Comparison of ENCODE assay signal across 17 cellular contexts in the genomic region with DNA sequence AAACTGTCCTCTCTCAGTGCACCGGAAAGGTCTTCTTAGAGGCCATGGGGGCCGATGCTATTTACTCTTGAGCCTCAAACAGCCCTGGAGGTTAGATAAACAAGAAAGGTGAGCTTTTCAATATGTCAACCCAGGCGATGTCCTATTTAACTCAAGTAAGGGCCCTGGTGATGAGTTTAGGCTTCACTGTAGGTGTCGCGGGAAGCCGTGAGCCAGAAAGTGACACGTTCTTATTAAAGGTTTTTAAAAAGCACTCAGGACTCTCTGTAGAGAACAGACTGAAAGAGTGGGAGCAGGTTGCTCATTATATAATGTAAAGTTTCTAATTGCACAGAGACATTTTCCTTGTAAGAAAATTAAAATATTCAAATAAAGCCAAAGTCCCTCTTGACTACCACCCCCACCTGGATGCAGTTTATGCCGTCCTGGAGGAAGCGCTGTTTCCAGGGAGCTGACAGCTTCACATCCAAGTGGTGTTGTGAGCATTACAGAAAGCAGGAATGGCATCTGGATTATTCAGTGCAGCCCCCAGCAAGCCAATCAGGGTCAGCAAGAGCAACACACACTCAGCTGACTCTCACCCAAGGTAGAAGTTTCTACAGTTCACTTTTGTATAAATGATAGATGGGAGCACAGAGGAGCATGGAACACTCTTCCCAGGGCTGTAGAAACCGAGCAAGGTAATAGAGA.
DNase-seq lines count a peak whose midpoint lies in the region; ATAC-seq, FAIRE-seq and TF ChIP-seq lines count a peak whose summit lies in the region.
"Had no signal": no experiment of that assay in that cellular context is flagged by ENCODE, and none has a peak within 500 bp of the region (broad histone marks: within the 10 kb centered on the region; RNA-seq: fewer than 3 reads in every experiment).

No MANE protein-coding gene starts in this region.

- no peak overlapping the region; a peak in 1 of 7 replicates for H3K9ac ChIP-seq in H1 (replicated peaks in 1 of 4; ENCODE audit: extremely low read depth in 1 of 4, low read depth in 3 of 4, low read length in 3 of 4)
- no peak overlapping the region for H3K9ac ChIP-seq in PC-3 (ENCODE audit: low read length)

- H2BK5ac ChIP-seq in H1 (ENCODE audit: low read depth, low read length) = no peak overlapping the region

- H3F3A ChIP-seq in PC-3 (ENCODE audit: low read length, unreplicated experiment) = no peaks in the 10 kb centered on the region

- TF ChIP-seq EP300 in H1 (IDR thresholded peaks at IDR 0.05; ENCODE audit: borderline replicate concordance in 1 of 2, low read depth in 2 of 2, low read length in 2 of 2) = no peak

- H4K20me1 ChIP-seq in H1 (replicated peaks in 1 of 2; ENCODE audit: control insufficient read depth in 1 of 2, insufficient read depth in 2 of 2, low read length in 2 of 2) (peaks cover 0 to 2% of the 10 kb centered on the region in 2 experiments), PC-3 (ENCODE audit: low read length) (no peaks in the 10 kb centered on the region)

- no peak overlapping the region for H3K18ac ChIP-seq in H1 (ENCODE audit: extremely low read depth, low read length)

- ATAC-seq in PC-3 = no peak
- ATAC-seq: HCT116 had no signal

- no TSS peak for BruUV-seq in PC-3 (replicated peaks; lab: Mats Ljungman, UMichigan)

- no peak for TF ChIP-seq RAD21 in H1 (IDR thresholded peaks at IDR 0.05 in 1 of 2, conservative IDR thresholded peaks at IDR 0.05 in 1 of 2; ENCODE audit: low read depth in 2 of 2, low read length in 2 of 2)

- H3K23ac ChIP-seq in H1 (ENCODE audit: insufficient read length) = no peak overlapping the region

- H3K4ac ChIP-seq in H1 (replicated peaks; ENCODE audit: insufficient read length, low read depth, low read length) = no peak overlapping the region

- H3K79me1 ChIP-seq in H1 (ENCODE audit: low read depth, low read length) = no peaks in the 10 kb centered on the region

- H3K9me2 ChIP-seq in PC-3 (replicated peaks; ENCODE audit: low read length) = no peaks in the 10 kb centered on the region

- no peak overlapping the region for H3K4me3 ChIP-seq in H1 (ENCODE audit: extremely low read depth in 1 of 4, insufficient read depth in 2 of 4, low read depth in 3 of 4, low read length in 4 of 4)
- H3K4me3 ChIP-seq in PC-3 (ENCODE audit: low read length) = no peak overlapping the region

- no peak overlapping the region for H2BK15ac ChIP-seq in H1 (ENCODE audit: low read length)

- CTCF ChIA-PET in H1 (lab: Charles Lee; ENCODE audit: partially characterized antibody) (interaction anchor here (0.9 to 1.3 kb wide), 2 partner anchors 14 to 294 kb away, joined by 3 read pairs; no protein-coding TSS in a partner anchor), PC-3 (lab: Charles Lee) (no interaction called here)

- H3K14ac ChIP-seq in H1 (ENCODE audit: insufficient read length) = no peak overlapping the region

- H3K36me3 ChIP-seq in H1 (ENCODE audit: control insufficient read depth in 2 of 4, insufficient read depth in 4 of 4, low read length in 3 of 4) (no peaks in the 10 kb centered on the region), PC-3 (ENCODE audit: low read depth, low read length) (no peaks in the 10 kb centered on the region)

- DNase-seq in NCI-H748 (lab: John Stamatoyannopoulos, UW; ENCODE audit: unreplicated experiment) (peak; percentile 40), NCI-H748 treated with DMSO at 0.1 percent for 48 hours (lab: John Stamatoyannopoulos, UW) (no peak), H1 (ENCODE audit: low read depth in 1 of 2, low spot score in 2 of 2) (no peak), putamen (ENCODE audit: low spot score) (peak; percentile 34), PC-3 (no peak), germinal center (ENCODE audit: low spot score) (no peak)
- DNase-seq: C1 segment of cervical spinal cord; Calu3; CD4-positive, alpha-beta memory T cell; COR-L47; DMS53; DMS79 treated with DMSO at 0.1 percent for 48 hours; GF-D8; H9 had no signal

- H3K27ac ChIP-seq in H1 (ENCODE audit: low read depth, low read length) (no peak overlapping the region), PC-3 (ENCODE audit: low read length) (no peak overlapping the region)

- H2AFZ ChIP-seq in H1 (ENCODE audit: low read length) (peak overlapping the region; percentile 3; the same call in 1 of the 2 replicates), PC-3 (ENCODE audit: low read length) (no peak overlapping the region)

- H3K27me3 ChIP-seq in H1 (replicated peaks in 1 of 4; ENCODE audit: control insufficient read depth in 3 of 4, extremely low read depth in 1 of 4, insufficient read depth in 3 of 4, low read length in 3 of 4) (no peaks in the 10 kb centered on the region), PC-3 (ENCODE audit: low read length) (no peaks in the 10 kb centered on the region; the same call in 1 of the 2 replicates)

- no peak overlapping the region for H3K56ac ChIP-seq in H1 (replicated peaks; ENCODE audit: insufficient read length, low read depth, low read length)

- no peak for TF ChIP-seq CTCF in H1 (IDR thresholded peaks at IDR 0.05; ENCODE audit: control extremely low read depth in 1 of 3, insufficient read depth in 1 of 3, low read depth in 1 of 3, low read length in 3 of 3)
- TF ChIP-seq CTCF in PC-3 (conservative IDR thresholded peaks at IDR 0.05; ENCODE audit: low read depth, low read length) = no peak

- no peaks in the 10 kb centered on the region; the same call in 1 of the 2 replicates for H3K23me2 ChIP-seq in H1 (ENCODE audit: low read depth, low read length)

- H3K4me2 ChIP-seq in H1 (ENCODE audit: insufficient read depth in 1 of 2, low read depth in 2 of 2, low read length in 2 of 2) (no peak overlapping the region), PC-3 (ENCODE audit: low read length) (no peak overlapping the region)

- WGBS in H1 (ENCODE audit: extremely low coverage in 1 of 2, insufficient coverage in 1 of 2, insufficient read length in 1 of 2, insufficient replicate concordance in 2 of 2, low coverage in 1 of 2, low lambda C conversion rate in 2 of 2, missing lambda C conversion rate in 1 of 2), 2 experiments = 90% methylated on average over 10 of the region's 10 CpGs; no CpG with 5 or more reads in 1 of the 2 experiments

- no peaks in the 10 kb centered on the region for H3K4me1 ChIP-seq in H1 (replicated peaks in 1 of 4; ENCODE audit: control insufficient read depth in 3 of 4, insufficient read depth in 4 of 4, low read length in 3 of 4)
- H3K4me1 ChIP-seq in PC-3 (ENCODE audit: insufficient read depth, low read length) = no peaks in the 10 kb centered on the region

- no peak overlapping the region for H4K8ac ChIP-seq in H1 (ENCODE audit: extremely low read depth, insufficient read depth, low read length)

- H4K5ac ChIP-seq in H1 (ENCODE audit: insufficient read length, low read depth, low read length) = no peak overlapping the region

- no peak overlapping the region for H4K91ac ChIP-seq in H1 (replicated peaks; ENCODE audit: insufficient read length, low read length)

- intact Hi-C loops in PC-3 (cut with micrococcal nuclease) = no loop called here

- no peak for FAIRE-seq in H1 (lab: Jason Lieb, UNC)
- FAIRE-seq: GM12891, GM18507 had no signal

- H2AK5ac ChIP-seq in H1 (ENCODE audit: low read depth, low read length) = no peak overlapping the region

- H2BK12ac ChIP-seq in H1 (ENCODE audit: low read depth, low read length) = no peak overlapping the region

- no peak overlapping the region for H2BK120ac ChIP-seq in H1 (replicated peaks; ENCODE audit: low read depth, low read length)

- H3K9me3 ChIP-seq in H1 (ENCODE audit: insufficient read depth in 2 of 2, low read depth in 1 of 2, low read length in 1 of 2) (no peaks in the 10 kb centered on the region), PC-3 (ENCODE audit: low read length) (no peaks in the 10 kb centered on the region)

- no peak overlapping the region for H2BK20ac ChIP-seq in H1 (ENCODE audit: low read length)

- no peaks in the 10 kb centered on the region for H3K79me2 ChIP-seq in H1 (ENCODE audit: control insufficient read depth in 1 of 2, insufficient read depth in 2 of 2, low read length in 2 of 2)
- no peaks in the 10 kb centered on the region for H3K79me2 ChIP-seq in PC-3 (ENCODE audit: low read length)

- no peak for TF ChIP-seq POLR2A in H1 (IDR thresholded peaks at IDR 0.05; ENCODE audit: control extremely low read depth in 1 of 2, low read depth in 2 of 2, low read length in 2 of 2)

- POLR2A ChIA-PET in H1 (lab: Charles Lee; ENCODE audit: partially characterized antibody) (no interaction called here), PC-3 (lab: Charles Lee; ENCODE audit: unreplicated experiment) (no interaction called here)

TF ChIP-seq in H1, 55 proteins besides CTCF, POLR2A, EP300 and RAD21:
- no peak for TF ChIP-seq NANOG (IDR thresholded peaks at IDR 0.05; ENCODE audit: insufficient read depth, low read depth, low read length, poor library complexity, severe bottlenecking)
- no peak for TF ChIP-seq TAF1 (IDR thresholded peaks at IDR 0.05; ENCODE audit: low read depth, low read length)
- no peak for TF ChIP-seq TBP (IDR thresholded peaks at IDR 0.05; ENCODE audit: low read depth, low read length)
- TF ChIP-seq POLR2AphosphoS5 (IDR thresholded peaks at IDR 0.05; ENCODE audit: low read depth, low read length) = no peak
- TF ChIP-seq FOSL1 (IDR thresholded peaks at IDR 0.05; ENCODE audit: insufficient read depth, low read depth, low read length) = no peak
- no peak for TF ChIP-seq HDAC6 (IDR thresholded peaks at IDR 0.05; ENCODE audit: low read depth, low read length)

Comparison
In these comparisons a context has a peak if more than half of its experiments do, and no peak if none do; other contexts are left out.
1. DNase-seq: peak in NCI-H748 (single experiment) and putamen (single experiment); none in NCI-H748 treated with DMSO at 0.1 percent for 48 hours (single experiment), H1 (0 of 2), PC-3 (single experiment) and germinal center (single experiment).